24 cellular contexts compared by ENCODE assay signal in genomic region chr16:56736476-56736875, GRCh38.
"Had no signal": no experiment of that assay in that cellular context is flagged by ENCODE, and none has a peak within 500 bp of the region (broad histone marks: within the 10 kb centered on the region; RNA-seq: fewer than 3 reads in every experiment).

No MANE protein-coding gene starts in this region.

- H3K36me3 Mint-ChIP-seq: memory B cell, natural killer cell had no signal

- H3K4me1 Mint-ChIP-seq: neural progenitor cell had no signal

- H3K27me3 Mint-ChIP-seq: memory B cell had no signal

- DNase-seq: dermis blood vessel endothelial cell; esophagus squamous epithelium; foreskin fibroblast; glutamatergic neuron; kidney; left cardiac atrium; left ventricle myocardium inferior; lower lobe of right lung; natural killer cell; occipital lobe; pancreas; psoas muscle; spleen; stimulated activated CD4-positive, alpha-beta T cell treated with anti-CD3 and anti-CD28 coated beads, Interleukin-15, amount 100 ng/mL, for 24 hours; stimulated activated CD4-positive, alpha-beta T cell treated with anti-CD3 and anti-CD28 coated beads, Interleukin-1b, Interleukin-23, amount 100 ng/mL, for 48 hours; stimulated activated CD4-positive, alpha-beta T cell treated with anti-CD3 and anti-CD28 coated beads, Interleukin-4, amount 100 ng/mL, for 24 hours; stimulated activated naive CD4-positive, alpha-beta T cell; stomach; trophoblast cell had no signal

- H3K9me3 Mint-ChIP-seq: memory B cell, mesothelial cell of epicardium, natural killer cell had no signal

- ATAC-seq: gastroesophageal sphincter, left cardiac atrium, natural killer cell, sciatic nerve had no signal

- H3K27ac Mint-ChIP-seq: memory B cell, mesothelial cell of epicardium, neural progenitor cell had no signal

- H3K4me3 Mint-ChIP-seq: memory B cell, mesothelial cell of epicardium, natural killer cell, neural progenitor cell had no signal
